Comparison of ENCODE assay signal across 8 cellular contexts in the genomic region with DNA sequence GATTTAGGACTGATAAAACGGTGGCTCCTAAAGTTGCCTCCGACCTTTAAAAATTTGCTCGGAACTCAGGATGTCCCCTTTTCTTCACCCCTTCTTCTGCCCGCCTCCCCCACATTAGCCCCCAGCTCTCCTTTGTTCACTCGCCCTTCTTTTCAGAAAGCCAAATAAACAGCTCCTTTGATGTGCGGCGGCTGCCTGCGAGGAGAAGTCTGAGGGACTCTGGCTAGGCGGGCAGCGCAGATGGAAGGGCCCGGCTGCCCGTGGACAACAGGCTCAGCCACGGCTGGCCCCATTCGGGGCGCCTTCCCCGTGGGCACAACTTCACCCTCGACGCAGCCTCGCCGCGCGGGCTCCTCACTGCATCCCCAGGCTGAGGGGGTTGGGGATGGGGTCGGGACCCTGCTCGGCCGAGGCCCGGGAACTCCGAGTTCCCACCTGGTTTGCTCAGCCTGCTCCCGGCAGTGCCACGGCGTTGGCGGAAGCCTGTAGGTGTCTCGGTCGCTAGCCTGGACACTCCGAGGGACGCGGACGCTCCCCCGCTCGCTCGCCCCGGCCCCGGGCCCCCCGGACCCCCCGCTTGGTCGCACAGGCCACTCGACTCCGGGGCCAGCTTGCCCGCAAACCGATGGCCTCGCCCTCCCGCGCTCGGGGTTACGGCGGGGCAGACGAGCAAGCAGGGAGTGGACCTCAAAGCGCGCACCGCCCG. TPM values are rescaled to one million over a fixed set of nuclear protein-coding genes. Genes with fewer than 3 reads are reported as not detected.
DNase-seq lines count a peak whose midpoint lies in the region; ATAC-seq and TF ChIP-seq lines count a peak whose summit lies in the region.

No MANE protein-coding gene starts in this region.

- no peaks in the 10 kb centered on the region for H3K27me3 ChIP-seq in OCI-LY1 (ENCODE audit: insufficient read depth, low read length)
- peaks cover 12% of the 10 kb centered on the region for H3K27me3 ChIP-seq in left ventricle myocardium inferior (ENCODE audit: low read depth)

- no peaks in the 10 kb centered on the region for H3K9me2 ChIP-seq in OCI-LY1 (ENCODE audit: low read depth, low read length)

- H3K9me3 ChIP-seq in OCI-LY1 (ENCODE audit: low read length): no peaks in the 10 kb centered on the region
- H3K9me3 ChIP-seq in left ventricle myocardium inferior (replicated peaks): no peaks in the 10 kb centered on the region

- intact Hi-C loops in left ventricle myocardium inferior (cut with micrococcal nuclease): no loop called here

- H3K27ac Mint-ChIP-seq in activated naive CD8-positive, alpha-beta T cell treated with anti-CD3 and anti-CD28 coated beads, Interleukin-2, amount 10 ng/mL, durations not matched to agents 7 days and 5 days: peak overlapping the region; percentile 100
- peak overlapping the region; percentile 99 for H3K27ac Mint-ChIP-seq in progenitor cell of endocrine pancreas

- no peak for ATAC-seq in activated naive CD8-positive, alpha-beta T cell treated with anti-CD3 and anti-CD28 coated beads, Interleukin-2, amount 10 ng/mL, durations not matched to agents 7 days and 5 days (ENCODE audit: low read depth)
- ATAC-seq in HG03521 (IDR thresholded peaks at IDR 0.05; ENCODE audit: unreplicated experiment) (no peak), GM18868 (IDR thresholded peaks at IDR 0.05; ENCODE audit: unreplicated experiment) (no peak)

- peaks cover 9% of the 10 kb centered on the region for H3K36me3 Mint-ChIP-seq in activated naive CD8-positive, alpha-beta T cell treated with anti-CD3 and anti-CD28 coated beads, Interleukin-2, amount 10 ng/mL, durations not matched to agents 7 days and 5 days
- H3K36me3 Mint-ChIP-seq in progenitor cell of endocrine pancreas (ENCODE audit: insufficient read depth): peaks cover 5% of the 10 kb centered on the region

- H3K4me3 ChIP-seq in OCI-LY1 (ENCODE audit: low read depth, low read length, poor library complexity, severe bottlenecking): peak overlapping the region; percentile 87
- H3K4me3 ChIP-seq in left ventricle myocardium inferior: peak overlapping the region; percentile 88

- DNase-seq in NCI-H1092 treated with DMSO at 0.1 percent for 48 hours (lab: John Stamatoyannopoulos, UW) (peak; percentile 34), NCI-H1092 (lab: John Stamatoyannopoulos, UW) (no peak), left ventricle myocardium inferior (peak; percentile 35), progenitor cell of endocrine pancreas (ENCODE audit: low spot score, unreplicated experiment) (peak; percentile 50)
- DNase-seq in activated naive CD8-positive, alpha-beta T cell treated with anti-CD3 and anti-CD28 coated beads, Interleukin-2, amount 10 ng/mL, durations not matched to agents 7 days and 5 days: no peak

- peak overlapping the region; percentile 70 for H3K9ac ChIP-seq in OCI-LY1 (ENCODE audit: low read length)

- H3K27me3 Mint-ChIP-seq in activated naive CD8-positive, alpha-beta T cell treated with anti-CD3 and anti-CD28 coated beads, Interleukin-2, amount 10 ng/mL, durations not matched to agents 7 days and 5 days: peaks cover 7% of the 10 kb centered on the region
- peaks cover 6% of the 10 kb centered on the region for H3K27me3 Mint-ChIP-seq in progenitor cell of endocrine pancreas

- H3K4me3 Mint-ChIP-seq in activated naive CD8-positive, alpha-beta T cell treated with anti-CD3 and anti-CD28 coated beads, Interleukin-2, amount 10 ng/mL, durations not matched to agents 7 days and 5 days: peak overlapping the region; percentile 69
- H3K4me3 Mint-ChIP-seq in progenitor cell of endocrine pancreas (ENCODE audit: low read depth): peak overlapping the region; percentile 100

- peaks cover 49% of the 10 kb centered on the region for H3K4me1 Mint-ChIP-seq in activated naive CD8-positive, alpha-beta T cell treated with anti-CD3 and anti-CD28 coated beads, Interleukin-2, amount 10 ng/mL, durations not matched to agents 7 days and 5 days
- peaks cover 44% of the 10 kb centered on the region for H3K4me1 Mint-ChIP-seq in progenitor cell of endocrine pancreas (ENCODE audit: low read depth)

- POLR2A ChIA-PET in activated naive CD8-positive, alpha-beta T cell treated with anti-CD3 and anti-CD28 coated beads, Interleukin-2, amount 10 ng/mL, durations not matched to agents 7 days and 5 days (lab: Charles Lee): interaction anchor here (0.6 to 4.1 kb wide), 20 partner anchors 8 to 938 kb away, joined by 3 to 20 read pairs (median 4); a partner anchor contains a TSS

- no peak for TF ChIP-seq CTCF in OCI-LY1 (IDR thresholded peaks at IDR 0.05; ENCODE audit: low read length)
- no peak for TF ChIP-seq CTCF in left ventricle myocardium inferior (IDR thresholded peaks at IDR 0.05; ENCODE audit: borderline replicate concordance)
- no peak for TF ChIP-seq CTCF in progenitor cell of endocrine pancreas (IDR thresholded peaks at IDR 0.05; ENCODE audit: unreplicated experiment)

- H3K36me3 ChIP-seq in OCI-LY1 (ENCODE audit: insufficient read depth, low read length): peaks cover 30% of the 10 kb centered on the region
- no peaks in the 10 kb centered on the region for H3K36me3 ChIP-seq in left ventricle myocardium inferior

- no peaks in the 10 kb centered on the region for H4K20me1 ChIP-seq in OCI-LY1 (ENCODE audit: insufficient read depth, low read length)

- H2AFZ ChIP-seq in OCI-LY1 (ENCODE audit: low read length): no peak overlapping the region

- H3K27ac ChIP-seq in OCI-LY1 (ENCODE audit: low read depth, low read length, poor library complexity, severe bottlenecking) (peak overlapping the region; percentile 77), left ventricle myocardium inferior (replicated peaks) (peak overlapping the region; percentile 97)

- peaks cover 46% of the 10 kb centered on the region for H3K4me1 ChIP-seq in OCI-LY1 (ENCODE audit: insufficient read depth, low read length, severe bottlenecking)
- peaks cover 84% of the 10 kb centered on the region for H3K4me1 ChIP-seq in left ventricle myocardium inferior

- 0 out of 2 replicates have a peak, but pooled peaks cover 5% of the 10 kb centered on the region for H3F3A ChIP-seq in OCI-LY1 (ENCODE audit: insufficient read depth, low read length)

- no peaks in the 10 kb centered on the region for H3K9me3 Mint-ChIP-seq in activated naive CD8-positive, alpha-beta T cell treated with anti-CD3 and anti-CD28 coated beads, Interleukin-2, amount 10 ng/mL, durations not matched to agents 7 days and 5 days
- no peaks in the 10 kb centered on the region for H3K9me3 Mint-ChIP-seq in progenitor cell of endocrine pancreas (ENCODE audit: low read depth)

- peak overlapping the region; percentile 77 for H3K4me2 ChIP-seq in OCI-LY1 (ENCODE audit: low read length)

- H3K79me2 ChIP-seq in OCI-LY1 (ENCODE audit: insufficient read depth, low read length): peaks cover 36% of the 10 kb centered on the region

RNA-seq across cellular contexts. Expression of a gene that starts 0.9 kb away (rescaled TPM):
- 10 to 100 TPM; 80.5 to 87.9 TPM for total RNA-seq in activated naive CD8-positive, alpha-beta T cell treated with anti-CD3 and anti-CD28 coated beads, Interleukin-2, amount 10 ng/mL, durations not matched to agents 7 days and 5 days
- 17.8 TPM for total RNA-seq in left ventricle myocardium inferior
- 113 and 124 TPM in 2 replicates for total RNA-seq in progenitor cell of endocrine pancreas

Comparison
In these comparisons a context has a peak if more than half of its experiments do, and no peak if none do; other contexts are left out.
1. DNase-seq: peak in NCI-H1092 treated with DMSO at 0.1 percent for 48 hours (single experiment), left ventricle myocardium inferior (single experiment) and progenitor cell of endocrine pancreas (single experiment); none in NCI-H1092 (single experiment) and activated naive CD8-positive, alpha-beta T cell treated with anti-CD3 and anti-CD28 coated beads, Interleukin-2, amount 10 ng/mL, durations not matched to agents 7 days and 5 days (single experiment).